1 cellular context compared by ENCODE assay signal in genomic region chr1:156368889-156369684, GRCh38.
TF ChIP-seq lines count a peak whose summit lies in the region.

RHBG (plus strand) TSS chr1:156369211; CDS start chr1:156369250, 39 bp downstream.

TF ChIP-seq in WTC11, 78 proteins besides CTCF, POLR2A, EP300 and RAD21 (continued from another document):
- TF ChIP-seq FOXP1 (CRISPR knock-in tag; IDR thresholded peaks at IDR 0.05; ENCODE audit: borderline replicate concordance) = peak; percentile 24; the same call in 1 of the 2 replicates
- TF ChIP-seq RORB (CRISPR knock-in tag; IDR thresholded peaks at IDR 0.05) = no peak
- TF ChIP-seq SP1 (CRISPR knock-in tag; conservative IDR thresholded peaks at IDR 0.05) = peak; percentile 82
TF ChIP-seq in WTC11: peak in this region for 4.
